In the genomic region with DNA sequence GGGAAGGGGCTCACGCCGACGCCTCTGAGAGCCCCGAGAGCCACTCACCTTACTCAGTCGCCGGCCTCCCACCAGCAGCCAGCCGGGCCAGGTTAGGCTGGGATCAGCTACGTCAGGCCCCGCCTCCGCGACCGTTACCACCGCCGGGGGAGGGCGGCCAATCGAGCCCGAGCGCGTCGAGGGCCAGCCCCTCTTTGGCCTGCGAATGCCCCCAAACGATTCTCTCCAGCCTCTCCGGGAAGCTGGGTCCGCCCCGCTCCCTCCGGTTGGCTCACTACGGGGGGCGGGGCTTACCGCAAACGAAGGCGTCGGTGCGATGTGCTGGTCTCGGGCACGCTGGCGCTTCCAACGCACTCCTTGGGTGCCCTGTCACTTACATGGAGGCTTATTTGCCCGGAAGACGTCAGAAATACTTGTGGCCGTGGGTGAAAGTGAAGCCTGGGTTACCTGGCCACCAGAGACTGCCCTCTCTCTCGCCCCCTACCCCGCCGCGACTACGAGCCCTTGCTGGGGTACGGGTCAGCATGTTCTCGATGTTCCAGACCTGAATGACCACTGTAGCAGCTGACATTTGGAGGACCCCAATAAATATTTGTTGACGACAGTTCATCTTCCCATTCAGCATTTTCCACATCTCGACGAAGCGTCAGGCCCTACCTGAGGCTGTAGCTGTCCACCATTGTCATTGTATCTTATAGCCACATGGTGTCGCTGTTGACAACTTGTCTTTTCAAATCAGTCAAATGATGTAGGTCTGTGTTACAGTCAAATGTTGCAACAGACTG, we compare ENCODE assay signal across 1 cellular context.
A peak's percentile ranks its signal among the peaks of the same experiment; 100 is the strongest.
TF ChIP-seq lines count a peak whose summit lies in the region.

CEP70 (minus strand) TSS at position 111 of the 785 bp plus-strand sequence. CDS start 21,333 bp downstream, outside the sequence.

TF ChIP-seq in K562, 482 proteins besides CTCF, POLR2A, EP300 and RAD21 (continued from another document and continues in another):
- TF ChIP-seq, protein P1, sequence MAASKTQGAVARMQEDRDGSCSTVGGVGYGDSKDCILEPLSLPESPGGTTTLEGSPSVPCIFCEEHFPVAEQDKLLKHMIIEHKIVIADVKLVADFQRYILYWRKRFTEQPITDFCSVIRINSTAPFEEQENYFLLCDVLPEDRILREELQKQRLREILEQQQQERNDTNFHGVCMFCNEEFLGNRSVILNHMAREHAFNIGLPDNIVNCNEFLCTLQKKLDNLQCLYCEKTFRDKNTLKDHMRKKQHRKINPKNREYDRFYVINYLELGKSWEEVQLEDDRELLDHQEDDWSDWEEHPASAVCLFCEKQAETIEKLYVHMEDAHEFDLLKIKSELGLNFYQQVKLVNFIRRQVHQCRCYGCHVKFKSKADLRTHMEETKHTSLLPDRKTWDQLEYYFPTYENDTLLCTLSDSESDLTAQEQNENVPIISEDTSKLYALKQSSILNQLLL (CRISPR knock-in tag; IDR thresholded peaks at IDR 0.05; ENCODE audit: borderline replicate concordance): no peak
- TF ChIP-seq TEAD4 (IDR thresholded peaks at IDR 0.05; ENCODE audit: low read length) (peak; percentile 10; the same call in 1 of the 2 replicates), TEAD4 (CRISPR knock-in tag; IDR thresholded peaks at IDR 0.05; ENCODE audit: borderline replicate concordance) (no peak), FUS (optimal IDR thresholded peaks at IDR 0.05; ENCODE audit: low read depth, low read length) (no peak), ETV6 (IDR thresholded peaks at IDR 0.05; ENCODE audit: borderline replicate concordance in 1 of 2, low read depth in 2 of 2, low read length in 1 of 2) (no peak), ETV6 (CRISPR knock-in tag; IDR thresholded peaks at IDR 0.05; ENCODE audit: borderline replicate concordance) (no peak), PHB2 (IDR thresholded peaks at IDR 0.05; ENCODE audit: low read depth) (no peak), NFYB (IDR thresholded peaks at IDR 0.05; ENCODE audit: extremely low read depth, insufficient read length) (peak; percentile 36), ZEB2 (IDR thresholded peaks at IDR 0.05) (no peak), ZNF134 (CRISPR knock-in tag; conservative IDR thresholded peaks at IDR 0.05) (no peak), DPF2 (IDR thresholded peaks at IDR 0.05) (no peak), FOSL1 (tag; conservative IDR thresholded peaks at IDR 0.05) (0 out of 2 replicates have a peak, but pooled peaks have one; percentile 32), ZNF830 (CRISPR knock-in tag; IDR thresholded peaks at IDR 0.05) (no peak), HCFC1 (IDR thresholded peaks at IDR 0.05; ENCODE audit: low read depth, low read length) (peak; percentile 55; the same call in 1 of the 2 replicates), MAZ (CRISPR knock-in tag; conservative IDR thresholded peaks at IDR 0.05 in 1 of 2, IDR thresholded peaks at IDR 0.05 in 1 of 2) (peak; percentile 57 to 76; a peak in 3 of 4 replicates), RBFOX2 (IDR thresholded peaks at IDR 0.05; ENCODE audit: low read depth, low read length) (peak; percentile 89), SMARCE1 (IDR thresholded peaks at IDR 0.05) (0 out of 2 replicates have a peak, but pooled peaks have one; percentile 3), YY1 (IDR thresholded peaks at IDR 0.05; ENCODE audit: borderline replicate concordance in 1 of 3, control insufficient read depth in 1 of 3, extremely low read depth in 1 of 3, insufficient read depth in 3 of 3, insufficient read length in 1 of 3, insufficient replicate concordance in 2 of 3, low read depth in 1 of 3, low read length in 2 of 3) (peak in 2 of 3 experiments; percentile 67 to 68), DDX20 (tag; IDR thresholded peaks at IDR 0.05; ENCODE audit: low read depth) (no peak), SAFB2 (IDR thresholded peaks at IDR 0.05; ENCODE audit: borderline replicate concordance, low read depth, low read length, severe bottlenecking) (no peak), ELF1 (tag; IDR thresholded peaks at IDR 0.05) (peak; percentile 49; the same call in 1 of the 2 replicates), ZNF197 (CRISPR knock-in tag; IDR thresholded peaks at IDR 0.05; ENCODE audit: low read depth) (no peak), ZNF316 (IDR thresholded peaks at IDR 0.05) (peak; percentile 7; the same call in 1 of the 2 replicates), POLR2AphosphoS5 (IDR thresholded peaks at IDR 0.05; ENCODE audit: control insufficient read depth, insufficient read depth, low read depth, low read length) (peak; percentile 74), CEBPG (CRISPR knock-in tag; IDR thresholded peaks at IDR 0.05) (peak; percentile 93), CEBPG (tag; conservative IDR thresholded peaks at IDR 0.05 in 1 of 2, IDR thresholded peaks at IDR 0.05 in 1 of 2) (peak; percentile 90 to 91; a peak in 2 of 4 replicates), TSC22D4 (tag; IDR thresholded peaks at IDR 0.05) (no peak), ZFP91 (CRISPR knock-in tag; IDR thresholded peaks at IDR 0.05) (peak; percentile 27; the same call in 1 of the 2 replicates), HMGN3 (IDR thresholded peaks at IDR 0.05; ENCODE audit: borderline replicate concordance, extremely low read depth, insufficient read length, low read depth, low read length) (peak; percentile 84), KLF13 (tag; IDR thresholded peaks at IDR 0.05; ENCODE audit: borderline replicate concordance, low read depth) (no peak), SAP30 (IDR thresholded peaks at IDR 0.05; ENCODE audit: borderline replicate concordance, insufficient read depth, low read depth, low read length, poor library complexity, severe bottlenecking) (peak; percentile 64), ZNF224 (CRISPR knock-in tag; IDR thresholded peaks at IDR 0.05) (no peak), MCM5 (IDR thresholded peaks at IDR 0.05; ENCODE audit: low read depth) (no peak), FOXP4 (CRISPR knock-in tag; IDR thresholded peaks at IDR 0.05; ENCODE audit: borderline replicate concordance) (no peak), SNRNP70 (optimal IDR thresholded peaks at IDR 0.05; ENCODE audit: low read depth, low read length) (no peak), STAG1 (CRISPR knock-in tag; IDR thresholded peaks at IDR 0.05; ENCODE audit: borderline replicate concordance) (peak; percentile 35; the same call in 1 of the 2 replicates), BCOR (IDR thresholded peaks at IDR 0.05) (no peak), SMAD4 (CRISPR knock-in tag; conservative IDR thresholded peaks at IDR 0.05) (peak; percentile 36), MYBL2 (IDR thresholded peaks at IDR 0.05; ENCODE audit: low read depth) (peak; percentile 93), MYBL2 (CRISPR knock-in tag; IDR thresholded peaks at IDR 0.05; ENCODE audit: borderline replicate concordance) (no peak), MEF2A (IDR thresholded peaks at IDR 0.05; ENCODE audit: control insufficient read depth, low read depth, low read length) (peak; percentile 15; the same call in 1 of the 2 replicates), ZNF717 (CRISPR knock-in tag; IDR thresholded peaks at IDR 0.05) (no peak), PHF21A (IDR thresholded peaks at IDR 0.05; ENCODE audit: borderline replicate concordance, low read depth) (no peak), ETV5 (CRISPR knock-in tag; IDR thresholded peaks at IDR 0.05; ENCODE audit: low read depth) (no peak), PHF8 (IDR thresholded peaks at IDR 0.05; ENCODE audit: borderline replicate concordance, low read length) (peak; percentile 71), ZBTB12 (CRISPR knock-in tag; IDR thresholded peaks at IDR 0.05) (peak; percentile 54), C11orf30 (IDR thresholded peaks at IDR 0.05; ENCODE audit: low read depth) (peak; percentile 20; the same call in 1 of the 2 replicates), KLF1 (tag; IDR thresholded peaks at IDR 0.05) (peak; percentile 40; the same call in 1 of the 2 replicates), HDAC6 (IDR thresholded peaks at IDR 0.05; ENCODE audit: low read depth, low read length) (no peak), ZNF3 (CRISPR knock-in tag; IDR thresholded peaks at IDR 0.05) (no peak), HSF4 (CRISPR knock-in tag; IDR thresholded peaks at IDR 0.05; ENCODE audit: borderline replicate concordance) (no peak), HDAC1 (IDR thresholded peaks at IDR 0.05) (peak in 1 of 2 experiments; percentile 28; a peak in 1 of 4 replicates), TAF1 (IDR thresholded peaks at IDR 0.05; ENCODE audit: control insufficient read depth, extremely low read depth, insufficient read depth, low read length, severe bottlenecking) (peak; percentile 56), NCOR1 (IDR thresholded peaks at IDR 0.05) (peak; percentile 24; the same call in 1 of the 2 replicates)
- TF ChIP-seq, protein P2, sequence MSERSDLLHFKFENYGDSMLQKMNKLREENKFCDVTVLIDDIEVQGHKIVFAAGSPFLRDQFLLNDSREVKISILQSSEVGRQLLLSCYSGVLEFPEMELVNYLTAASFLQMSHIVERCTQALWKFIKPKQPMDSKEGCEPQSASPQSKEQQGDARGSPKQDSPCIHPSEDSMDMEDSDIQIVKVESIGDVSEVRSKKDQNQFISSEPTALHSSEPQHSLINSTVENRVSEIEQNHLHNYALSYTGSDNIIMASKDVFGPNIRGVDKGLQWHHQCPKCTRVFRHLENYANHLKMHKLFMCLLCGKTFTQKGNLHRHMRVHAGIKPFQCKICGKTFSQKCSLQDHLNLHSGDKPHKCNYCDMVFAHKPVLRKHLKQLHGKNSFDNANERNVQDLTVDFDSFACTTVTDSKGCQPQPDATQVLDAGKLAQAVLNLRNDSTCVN (CRISPR knock-in tag; IDR thresholded peaks at IDR 0.05): no peak
- TF ChIP-seq, protein P3, sequence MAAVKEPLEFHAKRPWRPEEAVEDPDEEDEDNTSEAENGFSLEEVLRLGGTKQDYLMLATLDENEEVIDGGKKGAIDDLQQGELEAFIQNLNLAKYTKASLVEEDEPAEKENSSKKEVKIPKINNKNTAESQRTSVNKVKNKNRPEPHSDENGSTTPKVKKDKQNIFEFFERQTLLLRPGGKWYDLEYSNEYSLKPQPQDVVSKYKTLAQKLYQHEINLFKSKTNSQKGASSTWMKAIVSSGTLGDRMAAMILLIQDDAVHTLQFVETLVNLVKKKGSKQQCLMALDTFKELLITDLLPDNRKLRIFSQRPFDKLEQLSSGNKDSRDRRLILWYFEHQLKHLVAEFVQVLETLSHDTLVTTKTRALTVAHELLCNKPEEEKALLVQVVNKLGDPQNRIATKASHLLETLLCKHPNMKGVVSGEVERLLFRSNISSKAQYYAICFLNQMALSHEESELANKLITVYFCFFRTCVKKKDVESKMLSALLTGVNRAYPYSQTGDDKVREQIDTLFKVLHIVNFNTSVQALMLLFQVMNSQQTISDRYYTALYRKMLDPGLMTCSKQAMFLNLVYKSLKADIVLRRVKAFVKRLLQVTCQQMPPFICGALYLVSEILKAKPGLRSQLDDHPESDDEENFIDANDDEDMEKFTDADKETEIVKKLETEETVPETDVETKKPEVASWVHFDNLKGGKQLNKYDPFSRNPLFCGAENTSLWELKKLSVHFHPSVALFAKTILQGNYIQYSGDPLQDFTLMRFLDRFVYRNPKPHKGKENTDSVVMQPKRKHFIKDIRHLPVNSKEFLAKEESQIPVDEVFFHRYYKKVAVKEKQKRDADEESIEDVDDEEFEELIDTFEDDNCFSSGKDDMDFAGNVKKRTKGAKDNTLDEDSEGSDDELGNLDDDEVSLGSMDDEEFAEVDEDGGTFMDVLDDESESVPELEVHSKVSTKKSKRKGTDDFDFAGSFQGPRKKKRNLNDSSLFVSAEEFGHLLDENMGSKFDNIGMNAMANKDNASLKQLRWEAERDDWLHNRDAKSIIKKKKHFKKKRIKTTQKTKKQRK (IDR thresholded peaks at IDR 0.05; ENCODE audit: borderline replicate concordance, low read depth, low read length): no peak
- TF ChIP-seq, protein P4, sequence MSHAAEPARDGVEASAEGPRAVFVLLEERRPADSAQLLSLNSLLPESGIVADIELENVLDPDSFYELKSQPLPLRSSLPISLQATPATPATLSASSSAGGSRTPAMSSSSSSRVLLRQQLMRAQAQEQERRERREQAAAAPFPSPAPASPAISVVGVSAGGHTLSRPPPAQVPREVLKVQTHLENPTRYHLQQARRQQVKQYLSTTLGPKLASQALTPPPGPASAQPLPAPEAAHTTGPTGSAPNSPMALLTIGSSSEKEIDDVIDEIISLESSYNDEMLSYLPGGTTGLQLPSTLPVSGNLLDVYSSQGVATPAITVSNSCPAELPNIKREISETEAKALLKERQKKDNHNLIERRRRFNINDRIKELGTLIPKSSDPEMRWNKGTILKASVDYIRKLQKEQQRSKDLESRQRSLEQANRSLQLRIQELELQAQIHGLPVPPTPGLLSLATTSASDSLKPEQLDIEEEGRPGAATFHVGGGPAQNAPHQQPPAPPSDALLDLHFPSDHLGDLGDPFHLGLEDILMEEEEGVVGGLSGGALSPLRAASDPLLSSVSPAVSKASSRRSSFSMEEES (CRISPR knock-in tag; IDR thresholded peaks at IDR 0.05): no peak
